Comparison of ENCODE assay signal across 2 cellular contexts in genomic region chr3:58463181-58463941, GRCh38.
A peak's percentile ranks its signal among the peaks of the same experiment; 100 is the strongest.
TF ChIP-seq lines count a peak whose summit lies in the region.

No MANE protein-coding gene starts in this region.

TF ChIP-seq in HEK293, 187 proteins besides CTCF, POLR2A, EP300 and RAD21 (continued from another document and continues in another):
- TF ChIP-seq ZNF398 (tag by site-specific recombination; IDR thresholded peaks at IDR 0.05) (peak; percentile 35; the same call in 1 of the 2 replicates), ZNF660 (tag by site-specific recombination; IDR thresholded peaks at IDR 0.05) (peak; percentile 17; the same call in 1 of the 2 replicates), ZNF521 (tag by site-specific recombination; IDR thresholded peaks at IDR 0.05) (no peak), KLF10 (tag by site-specific recombination; IDR thresholded peaks at IDR 0.05) (peak; percentile 61), ZNF362 (tag by site-specific recombination; IDR thresholded peaks at IDR 0.05) (no peak), ZNF335 (tag by site-specific recombination; conservative IDR thresholded peaks at IDR 0.05) (peak; percentile 66), ZNF24 (tag by site-specific recombination; IDR thresholded peaks at IDR 0.05) (peak; percentile 80), MZF1 (tag by site-specific recombination; IDR thresholded peaks at IDR 0.05; ENCODE audit: borderline replicate concordance) (peak; percentile 47; the same call in 1 of the 2 replicates), SP3 (tag by site-specific recombination; IDR thresholded peaks at IDR 0.05) (no peak), ZNF843 (tag by site-specific recombination; IDR thresholded peaks at IDR 0.05) (no peak), PRDM1 (tag by site-specific recombination; IDR thresholded peaks at IDR 0.05) (peak; percentile 93), ZNF184 (tag by site-specific recombination; IDR thresholded peaks at IDR 0.05) (peak; percentile 77; the same call in 1 of the 2 replicates), SP2 (tag by site-specific recombination; IDR thresholded peaks at IDR 0.05) (0 out of 2 replicates have a peak, but pooled peaks have one; percentile 5), ZNF791 (tag by site-specific recombination; IDR thresholded peaks at IDR 0.05) (no peak), ZNF324 (tag by site-specific recombination; IDR thresholded peaks at IDR 0.05) (0 out of 2 replicates have a peak, but pooled peaks have one; percentile 22), ZNF677 (tag by site-specific recombination; IDR thresholded peaks at IDR 0.05) (no peak), ZNF549 (tag by site-specific recombination; IDR thresholded peaks at IDR 0.05) (0 out of 2 replicates have a peak, but pooled peaks have one; percentile 42)
- TF ChIP-seq, protein P1, sequence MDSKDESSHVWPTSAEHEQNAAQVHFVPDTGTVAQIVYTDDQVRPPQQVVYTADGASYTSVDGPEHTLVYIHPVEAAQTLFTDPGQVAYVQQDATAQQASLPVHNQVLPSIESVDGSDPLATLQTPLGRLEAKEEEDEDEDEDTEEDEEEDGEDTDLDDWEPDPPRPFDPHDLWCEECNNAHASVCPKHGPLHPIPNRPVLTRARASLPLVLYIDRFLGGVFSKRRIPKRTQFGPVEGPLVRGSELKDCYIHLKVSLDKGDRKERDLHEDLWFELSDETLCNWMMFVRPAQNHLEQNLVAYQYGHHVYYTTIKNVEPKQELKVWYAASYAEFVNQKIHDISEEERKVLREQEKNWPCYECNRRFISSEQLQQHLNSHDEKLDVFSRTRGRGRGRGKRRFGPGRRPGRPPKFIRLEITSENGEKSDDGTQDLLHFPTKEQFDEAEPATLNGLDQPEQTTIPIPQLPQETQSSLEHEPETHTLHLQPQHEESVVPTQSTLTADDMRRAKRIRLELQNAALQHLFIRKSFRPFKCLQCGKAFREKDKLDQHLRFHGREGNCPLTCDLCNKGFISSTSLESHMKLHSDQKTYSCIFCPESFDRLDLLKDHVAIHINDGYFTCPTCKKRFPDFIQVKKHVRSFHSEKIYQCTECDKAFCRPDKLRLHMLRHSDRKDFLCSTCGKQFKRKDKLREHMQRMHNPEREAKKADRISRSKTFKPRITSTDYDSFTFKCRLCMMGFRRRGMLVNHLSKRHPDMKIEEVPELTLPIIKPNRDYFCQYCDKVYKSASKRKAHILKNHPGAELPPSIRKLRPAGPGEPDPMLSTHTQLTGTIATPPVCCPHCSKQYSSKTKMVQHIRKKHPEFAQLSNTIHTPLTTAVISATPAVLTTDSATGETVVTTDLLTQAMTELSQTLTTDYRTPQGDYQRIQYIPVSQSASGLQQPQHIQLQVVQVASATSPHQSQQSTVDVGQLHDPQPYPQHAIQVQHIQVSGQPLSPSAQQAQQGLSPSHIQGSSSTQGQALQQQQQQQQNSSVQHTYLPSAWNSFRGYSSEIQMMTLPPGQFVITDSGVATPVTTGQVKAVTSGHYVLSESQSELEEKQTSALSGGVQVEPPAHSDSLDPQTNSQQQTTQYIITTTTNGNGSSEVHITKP (tag by site-specific recombination; IDR thresholded peaks at IDR 0.05) = peak; percentile 51; the same call in 1 of the 2 replicates
- TF ChIP-seq, protein P2, sequence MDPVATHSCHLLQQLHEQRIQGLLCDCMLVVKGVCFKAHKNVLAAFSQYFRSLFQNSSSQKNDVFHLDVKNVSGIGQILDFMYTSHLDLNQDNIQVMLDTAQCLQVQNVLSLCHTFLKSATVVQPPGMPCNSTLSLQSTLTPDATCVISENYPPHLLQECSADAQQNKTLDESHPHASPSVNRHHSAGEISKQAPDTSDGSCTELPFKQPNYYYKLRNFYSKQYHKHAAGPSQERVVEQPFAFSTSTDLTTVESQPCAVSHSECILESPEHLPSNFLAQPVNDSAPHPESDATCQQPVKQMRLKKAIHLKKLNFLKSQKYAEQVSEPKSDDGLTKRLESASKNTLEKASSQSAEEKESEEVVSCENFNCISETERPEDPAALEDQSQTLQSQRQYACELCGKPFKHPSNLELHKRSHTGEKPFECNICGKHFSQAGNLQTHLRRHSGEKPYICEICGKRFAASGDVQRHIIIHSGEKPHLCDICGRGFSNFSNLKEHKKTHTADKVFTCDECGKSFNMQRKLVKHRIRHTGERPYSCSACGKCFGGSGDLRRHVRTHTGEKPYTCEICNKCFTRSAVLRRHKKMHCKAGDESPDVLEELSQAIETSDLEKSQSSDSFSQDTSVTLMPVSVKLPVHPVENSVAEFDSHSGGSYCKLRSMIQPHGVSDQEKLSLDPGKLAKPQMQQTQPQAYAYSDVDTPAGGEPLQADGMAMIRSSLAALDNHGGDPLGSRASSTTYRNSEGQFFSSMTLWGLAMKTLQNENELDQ (tag by site-specific recombination; IDR thresholded peaks at IDR 0.05; ENCODE audit: low read depth) = no peak

TF ChIP-seq in GM12878, 131 proteins besides CTCF, POLR2A, EP300 and RAD21 (continued from another document):
- peak; percentile 94 for TF ChIP-seq PKNOX1 (IDR thresholded peaks at IDR 0.05)
- TF ChIP-seq, protein P3, sequence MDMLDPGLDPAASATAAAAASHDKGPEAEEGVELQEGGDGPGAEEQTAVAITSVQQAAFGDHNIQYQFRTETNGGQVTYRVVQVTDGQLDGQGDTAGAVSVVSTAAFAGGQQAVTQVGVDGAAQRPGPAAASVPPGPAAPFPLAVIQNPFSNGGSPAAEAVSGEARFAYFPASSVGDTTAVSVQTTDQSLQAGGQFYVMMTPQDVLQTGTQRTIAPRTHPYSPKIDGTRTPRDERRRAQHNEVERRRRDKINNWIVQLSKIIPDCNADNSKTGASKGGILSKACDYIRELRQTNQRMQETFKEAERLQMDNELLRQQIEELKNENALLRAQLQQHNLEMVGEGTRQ (IDR thresholded peaks at IDR 0.05; ENCODE audit: borderline replicate concordance, low read depth, low read length) = peak; percentile 30; the same call in 1 of the 2 replicates
- no peak for TF ChIP-seq ETV6 (conservative IDR thresholded peaks at IDR 0.05 in 1 of 2, IDR thresholded peaks at IDR 0.05 in 1 of 2; ENCODE audit: borderline replicate concordance in 1 of 2, low read depth in 1 of 2)
- TF ChIP-seq TCF12 (IDR thresholded peaks at IDR 0.05; ENCODE audit: low read depth, low read length) = peak; percentile 75; the same call in 1 of the 2 replicates
- no peak for TF ChIP-seq ZNF622 (IDR thresholded peaks at IDR 0.05)
- no peak for TF ChIP-seq GATAD2B (conservative IDR thresholded peaks at IDR 0.05; ENCODE audit: low read depth)
- TF ChIP-seq PBX3 (IDR thresholded peaks at IDR 0.05; ENCODE audit: insufficient replicate concordance, low read depth, low read length) = peak; percentile 86
- TF ChIP-seq RUNX3 (IDR thresholded peaks at IDR 0.05; ENCODE audit: low read length) = peak; percentile 55; the same call in 1 of the 2 replicates
- no peak for TF ChIP-seq PRDM15 (CRISPR knock-in tag; IDR thresholded peaks at IDR 0.05)
- no peak for TF ChIP-seq ZNF274 (IDR thresholded peaks at IDR 0.05; ENCODE audit: insufficient read depth, insufficient read length)
- TF ChIP-seq BACH1 (IDR thresholded peaks at IDR 0.05; ENCODE audit: borderline replicate concordance) = no peak
- 0 out of 2 replicates have a peak, but pooled peaks have one; percentile 39 for TF ChIP-seq CREB1 (IDR thresholded peaks at IDR 0.05; ENCODE audit: low read depth)
- no peak for TF ChIP-seq MTA2 (IDR thresholded peaks at IDR 0.05; ENCODE audit: low read depth)
- 0 out of 2 replicates have a peak, but pooled peaks have one; percentile 23 for TF ChIP-seq ATF7 (IDR thresholded peaks at IDR 0.05; ENCODE audit: low read depth)
- peak; percentile 60 for TF ChIP-seq MEF2B (IDR thresholded peaks at IDR 0.05; ENCODE audit: partially characterized antibody, poor library complexity, severe bottlenecking)
- TF ChIP-seq, protein P4, sequence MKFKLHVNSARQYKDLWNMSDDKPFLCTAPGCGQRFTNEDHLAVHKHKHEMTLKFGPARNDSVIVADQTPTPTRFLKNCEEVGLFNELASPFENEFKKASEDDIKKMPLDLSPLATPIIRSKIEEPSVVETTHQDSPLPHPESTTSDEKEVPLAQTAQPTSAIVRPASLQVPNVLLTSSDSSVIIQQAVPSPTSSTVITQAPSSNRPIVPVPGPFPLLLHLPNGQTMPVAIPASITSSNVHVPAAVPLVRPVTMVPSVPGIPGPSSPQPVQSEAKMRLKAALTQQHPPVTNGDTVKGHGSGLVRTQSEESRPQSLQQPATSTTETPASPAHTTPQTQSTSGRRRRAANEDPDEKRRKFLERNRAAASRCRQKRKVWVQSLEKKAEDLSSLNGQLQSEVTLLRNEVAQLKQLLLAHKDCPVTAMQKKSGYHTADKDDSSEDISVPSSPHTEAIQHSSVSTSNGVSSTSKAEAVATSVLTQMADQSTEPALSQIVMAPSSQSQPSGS (IDR thresholded peaks at IDR 0.05; ENCODE audit: low read length) = 0 out of 2 replicates have a peak, but pooled peaks have one; percentile 20
- TF ChIP-seq, protein P5, sequence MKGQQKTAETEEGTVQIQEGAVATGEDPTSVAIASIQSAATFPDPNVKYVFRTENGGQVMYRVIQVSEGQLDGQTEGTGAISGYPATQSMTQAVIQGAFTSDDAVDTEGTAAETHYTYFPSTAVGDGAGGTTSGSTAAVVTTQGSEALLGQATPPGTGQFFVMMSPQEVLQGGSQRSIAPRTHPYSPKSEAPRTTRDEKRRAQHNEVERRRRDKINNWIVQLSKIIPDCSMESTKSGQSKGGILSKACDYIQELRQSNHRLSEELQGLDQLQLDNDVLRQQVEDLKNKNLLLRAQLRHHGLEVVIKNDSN (IDR thresholded peaks at IDR 0.05; ENCODE audit: borderline replicate concordance, extremely low read length, insufficient read depth, low read depth, low read length) = peak; percentile 32
- no peak for TF ChIP-seq ZNF207 (IDR thresholded peaks at IDR 0.05; ENCODE audit: borderline replicate concordance)
- TF ChIP-seq SMC3 (IDR thresholded peaks at IDR 0.05; ENCODE audit: borderline replicate concordance, low read length) = peak; percentile 43; the same call in 1 of the 2 replicates
- TF ChIP-seq IKZF1 (conservative IDR thresholded peaks at IDR 0.05) = peak; percentile 78
- TF ChIP-seq ELK1 (IDR thresholded peaks at IDR 0.05; ENCODE audit: low read depth, low read length) = no peak
- TF ChIP-seq RELB (IDR thresholded peaks at IDR 0.05; ENCODE audit: low read depth) = 0 out of 2 replicates have a peak, but pooled peaks have one; percentile 29
- 0 out of 2 replicates have a peak, but pooled peaks have one; percentile 30 for TF ChIP-seq SMARCA5 (IDR thresholded peaks at IDR 0.05)
- 0 out of 2 replicates have a peak, but pooled peaks have one; percentile 67 for TF ChIP-seq RAD51 (IDR thresholded peaks at IDR 0.05)
- TF ChIP-seq EED (IDR thresholded peaks at IDR 0.05; ENCODE audit: low read depth) = peak; percentile 46; the same call in 1 of the 2 replicates
TF ChIP-seq in GM12878: peak in this region for 21.
